In the genomic region with DNA sequence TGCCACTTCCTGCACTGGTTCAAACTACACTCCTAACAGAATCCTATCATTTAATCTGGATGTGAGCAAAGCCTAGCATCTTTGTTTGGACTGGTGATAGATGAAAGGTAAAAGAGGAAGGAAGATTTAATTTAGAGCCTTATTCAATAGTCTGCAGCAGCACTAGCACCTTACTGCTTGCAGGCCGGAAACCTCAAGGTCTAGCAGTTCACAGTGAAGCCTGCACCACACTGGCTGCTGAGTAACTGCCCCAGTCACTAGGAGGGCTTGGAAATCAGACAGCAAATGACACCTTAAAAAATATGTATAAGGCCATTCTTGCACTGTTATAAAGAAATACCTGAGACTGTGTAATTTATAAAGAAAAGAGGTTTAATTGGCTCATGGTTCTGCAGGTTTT, we compare ENCODE assay signal across 12 cellular contexts.
DNase-seq lines count a peak whose midpoint lies in the region; ATAC-seq lines count a peak whose summit lies in the region.
"Had no signal": no experiment of that assay in that cellular context is flagged by ENCODE, and none has a peak within 500 bp of the region (broad histone marks: within the 10 kb centered on the region; RNA-seq: fewer than 3 reads in every experiment).

No MANE protein-coding gene starts in this region.

- H3K4me1 Mint-ChIP-seq in stimulated activated naive CD8-positive, alpha-beta T cell treated with anti-CD3 and anti-CD28 coated beads, Interleukin-15, amount 100 ng/mL, for 72 hours: peaks cover 11% of the 10 kb centered on the region
- H3K4me1 Mint-ChIP-seq: nephron had no signal

- in situ Hi-C loops in KBM-7 (cut with MboI; ENCODE audit: low pct_unique_long_range_greater_than_20kb, low sequenced_read_pairs): no loop called here

- peak overlapping the region in 1 of 2 donors; percentile 74 for H3K27ac Mint-ChIP-seq in stimulated activated naive CD8-positive, alpha-beta T cell treated with anti-CD3 and anti-CD28 coated beads, Interleukin-15, amount 100 ng/mL, for 72 hours
- H3K27ac Mint-ChIP-seq: nephron had no signal

- peak; percentile 0 for DNase-seq in stimulated activated CD8-positive, alpha-beta memory T cell treated with anti-CD3 and anti-CD28 coated beads, Interleukin-12 subunit alpha, Interleukin-12 subunit beta, amount 100 ng/mL, for 4 hours (ENCODE audit: low read depth)
- DNase-seq in stimulated activated CD8-positive, alpha-beta memory T cell treated with anti-CD3 and anti-CD28 coated beads, Interleukin-4, amount 100 ng/mL, for 48 hours: no peak
- DNase-seq in KBM-7 (peak; percentile 56), NCI-H1694 treated with DMSO at 0.1 percent for 48 hours (lab: John Stamatoyannopoulos, UW) (no peak), mesenteric fat pad (ENCODE audit: low spot score) (no peak)
- DNase-seq in activated effector memory CD4-positive, alpha-beta T cell treated with Interleukin-2 at 50 U/mL for 16 hours: peak; percentile 1
- DNase-seq in stimulated activated naive CD8-positive, alpha-beta T cell treated with anti-CD3 and anti-CD28 coated beads, Interleukin-15, amount 100 ng/mL, for 72 hours: no peak
- DNase-seq: caudate nucleus, islet precursor cell, NCI-H774 had no signal

- peak overlapping the region; percentile 24 to 31 for H3K4me3 Mint-ChIP-seq in stimulated activated naive CD8-positive, alpha-beta T cell treated with anti-CD3 and anti-CD28 coated beads, Interleukin-15, amount 100 ng/mL, for 72 hours
- H3K4me3 Mint-ChIP-seq: nephron had no signal

- no peaks in the 10 kb centered on the region for H3K27me3 Mint-ChIP-seq in stimulated activated naive CD8-positive, alpha-beta T cell treated with anti-CD3 and anti-CD28 coated beads, Interleukin-15, amount 100 ng/mL, for 72 hours

- no peaks in the 10 kb centered on the region for H3K9me3 Mint-ChIP-seq in stimulated activated naive CD8-positive, alpha-beta T cell treated with anti-CD3 and anti-CD28 coated beads, Interleukin-15, amount 100 ng/mL, for 72 hours

- ATAC-seq in stimulated activated naive CD8-positive, alpha-beta T cell treated with anti-CD3 and anti-CD28 coated beads, Interleukin-15, amount 100 ng/mL, for 72 hours: no peak
- no peak for ATAC-seq in HG03460 (IDR thresholded peaks at IDR 0.05; ENCODE audit: unreplicated experiment)

Comparison
In these comparisons a context has a peak if more than half of its experiments do, and no peak if none do; other contexts are left out.
1. DNase-seq: peak in stimulated activated CD8-positive, alpha-beta memory T cell treated with anti-CD3 and anti-CD28 coated beads, Interleukin-12 subunit alpha, Interleukin-12 subunit beta, amount 100 ng/mL, for 4 hours (single experiment), KBM-7 (single experiment) and activated effector memory CD4-positive, alpha-beta T cell treated with Interleukin-2 at 50 U/mL for 16 hours (single experiment); none in stimulated activated CD8-positive, alpha-beta memory T cell treated with anti-CD3 and anti-CD28 coated beads, Interleukin-4, amount 100 ng/mL, for 48 hours (single experiment), stimulated activated naive CD8-positive, alpha-beta T cell treated with anti-CD3 and anti-CD28 coated beads, Interleukin-15, amount 100 ng/mL, for 72 hours (0 of 2), NCI-H1694 treated with DMSO at 0.1 percent for 48 hours (single experiment) and mesenteric fat pad (single experiment).